Comparison of ENCODE assay signal across 9 cellular contexts in genomic region chr15:81331141-81331540, GRCh38. TPM values are rescaled to one million over a fixed set of nuclear protein-coding genes. Genes with fewer than 3 reads are reported as not detected.
"Had no signal": no experiment of that assay in that cellular context is flagged by ENCODE, and none has a peak within 500 bp of the region (broad histone marks: within the 10 kb centered on the region; RNA-seq: fewer than 3 reads in every experiment).

No MANE protein-coding gene starts in this region.

RNA-seq across cellular contexts. Expression of gene TMC3, which starts 42.9 kb away (rescaled TPM):
- total RNA-seq: activated CD4-positive, alpha-beta T cell treated with anti-CD3 and anti-CD28 coated beads, Interleukin-2, amount 10 ng/mL, durations not matched to agents 7 days and 5 days; activated T-helper 17 cell treated with anti-CD3 and anti-CD28 coated beads, Interleukin-2, amount 50 U/mL, for 72 hours; endodermal cell; glomerular endothelial cell; kidney; left ventricle myocardium superior; mesenteric fat pad; T-helper 1 cell treated with Interleukin-12 subunit alpha and Interleukin-12 subunit beta and Interleukin-4 antibody, amounts not matched to agents 30 ng/mL and 1 ng/mL, for 36 hours had no signal
- polyA plus RNA-seq: ovary had no signal
